Comparison of ENCODE assay signal across 15 cellular contexts in the genomic region with DNA sequence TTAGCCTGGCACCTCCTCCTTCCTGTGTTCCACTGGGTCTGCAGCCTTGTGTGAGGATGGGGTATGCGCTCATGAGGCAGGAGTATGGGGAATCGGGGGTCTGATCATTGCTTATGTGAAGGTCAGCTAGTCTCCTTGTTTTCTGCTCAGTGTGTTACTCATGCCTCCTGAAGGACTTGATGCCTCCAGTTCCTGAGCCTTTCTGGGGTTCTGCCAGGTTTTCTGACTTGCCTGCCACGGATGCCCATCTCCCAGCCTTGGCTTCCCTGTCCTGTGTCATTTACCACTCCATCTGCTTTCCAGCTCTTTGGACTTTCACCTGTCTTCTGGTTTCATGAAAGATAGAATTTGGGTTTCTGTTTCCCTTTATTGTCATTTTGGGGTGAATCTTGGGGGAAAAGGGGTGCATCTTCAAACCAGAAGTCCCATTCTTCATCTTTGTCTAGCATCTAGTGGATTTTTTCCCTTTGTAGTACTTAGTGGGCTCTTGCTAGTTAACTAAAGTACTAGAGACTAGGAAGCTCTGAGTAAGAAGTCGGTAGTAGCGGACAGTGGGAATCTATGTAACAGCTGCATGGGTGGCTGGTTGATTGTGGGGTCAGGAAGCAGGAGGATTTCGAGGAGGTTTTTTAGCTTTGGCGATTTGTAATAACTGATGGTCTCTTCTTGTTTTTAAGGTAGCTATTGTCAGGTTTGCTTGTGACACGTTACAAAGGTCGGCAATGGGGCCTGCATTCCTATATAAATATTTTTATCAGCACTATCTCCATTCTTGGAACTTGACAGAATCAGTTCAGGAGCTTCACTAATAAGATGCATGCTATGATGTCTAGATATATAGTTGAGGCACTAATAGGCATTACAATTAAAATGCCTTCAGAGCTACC. TPM values are rescaled to one million over a fixed set of nuclear protein-coding genes. Genes with fewer than 3 reads are reported as not detected.
DNase-seq lines count a peak whose midpoint lies in the region; ATAC-seq and TF ChIP-seq lines count a peak whose summit lies in the region.
"Had no signal": no experiment of that assay in that cellular context is flagged by ENCODE, and none has a peak within 500 bp of the region (broad histone marks: within the 10 kb centered on the region; RNA-seq: fewer than 3 reads in every experiment).

No MANE protein-coding gene starts in this region.

- CTCF ChIA-PET in WTC11 (lab: Charles Lee) = interaction anchor here (1.3 to 3.0 kb wide), 2 partner anchors 13 to 167 kb away, joined by 3 to 13 read pairs; no protein-coding TSS in a partner anchor

- TF ChIP-seq CTCF in WTC11 (IDR thresholded peaks at IDR 0.05) (no peak), WERI-Rb-1 (IDR thresholded peaks at IDR 0.05; ENCODE audit: low read depth, low read length) (no peak)

- no peak overlapping the region for H3K4me3 Mint-ChIP-seq in WTC11

- no peak overlapping the region for H3K4me3 ChIP-seq in WERI-Rb-1 (ENCODE audit: low read depth, low read length)
- H3K4me3 ChIP-seq: thoracic aorta had no signal

- no peaks in the 10 kb centered on the region for H3K36me3 Mint-ChIP-seq in WTC11

- no peak overlapping the region for H3K27ac ChIP-seq in WERI-Rb-1
- H3K27ac ChIP-seq: neutrophil, thoracic aorta had no signal

- no peaks in the 10 kb centered on the region for H3K27me3 Mint-ChIP-seq in WTC11 (ENCODE audit: low read depth)

- H3K36me3 ChIP-seq in WERI-Rb-1 = peaks cover 10% of the 10 kb centered on the region
- H3K36me3 ChIP-seq: thoracic aorta had no signal

- H3K27ac Mint-ChIP-seq in WTC11 = 0 out of 2 replicates have a peak overlapping the region, but pooled peaks have one; percentile 30

- ATAC-seq in WTC11 (peak; percentile 49), left ventricle myocardium superior (peak; percentile 10), GM18498 (IDR thresholded peaks at IDR 0.05; ENCODE audit: unreplicated experiment) (no peak)

- DNase-seq in AG08395 (ENCODE audit: low spot score) (peak; percentile 34), EH (ENCODE audit: low read depth) (peak; percentile 50), WTC11 (ENCODE audit: low spot score) (no peak), left ventricle myocardium superior (no peak), WERI-Rb-1 (no peak), T1000 (lab: John Stamatoyannopoulos, UW) (no peak), cerebellar nuclear complex (lab: John Stamatoyannopoulos, UW) (no peak)
- DNase-seq: activated naive CD4-positive, alpha-beta T cell; DMS153; MM.1S; NCI-H510A treated with DMSO at 0.1 percent for 48 hours; stimulated activated CD4-positive, alpha-beta T cell treated with anti-CD3 and anti-CD28 coated beads, Interleukin-2, amount 100 ng/mL, for 48 hours had no signal

- H3K27me3 ChIP-seq in WERI-Rb-1 (ENCODE audit: insufficient read depth, low read depth, severe bottlenecking) = no peaks in the 10 kb centered on the region
- H3K27me3 ChIP-seq: neutrophil had no signal

- intact Hi-C loops in left ventricle myocardium superior (cut with micrococcal nuclease) = no loop called here

- H3K9me3 ChIP-seq in WERI-Rb-1 (ENCODE audit: severe bottlenecking) = no peaks in the 10 kb centered on the region
- H3K9me3 ChIP-seq: neutrophil, thoracic aorta had no signal

- H3K4me1 Mint-ChIP-seq in WTC11 = peaks cover 49% of the 10 kb centered on the region

- H3K9me3 Mint-ChIP-seq in WTC11 = no peaks in the 10 kb centered on the region

- POLR2A ChIA-PET in WTC11 (lab: Charles Lee) = no interaction called here

TF ChIP-seq in WTC11, 78 proteins besides CTCF, POLR2A, EP300 and RAD21:
- TF ChIP-seq ZNF121 (CRISPR knock-in tag; IDR thresholded peaks at IDR 0.05) = no peak
- TF ChIP-seq, protein P1, sequence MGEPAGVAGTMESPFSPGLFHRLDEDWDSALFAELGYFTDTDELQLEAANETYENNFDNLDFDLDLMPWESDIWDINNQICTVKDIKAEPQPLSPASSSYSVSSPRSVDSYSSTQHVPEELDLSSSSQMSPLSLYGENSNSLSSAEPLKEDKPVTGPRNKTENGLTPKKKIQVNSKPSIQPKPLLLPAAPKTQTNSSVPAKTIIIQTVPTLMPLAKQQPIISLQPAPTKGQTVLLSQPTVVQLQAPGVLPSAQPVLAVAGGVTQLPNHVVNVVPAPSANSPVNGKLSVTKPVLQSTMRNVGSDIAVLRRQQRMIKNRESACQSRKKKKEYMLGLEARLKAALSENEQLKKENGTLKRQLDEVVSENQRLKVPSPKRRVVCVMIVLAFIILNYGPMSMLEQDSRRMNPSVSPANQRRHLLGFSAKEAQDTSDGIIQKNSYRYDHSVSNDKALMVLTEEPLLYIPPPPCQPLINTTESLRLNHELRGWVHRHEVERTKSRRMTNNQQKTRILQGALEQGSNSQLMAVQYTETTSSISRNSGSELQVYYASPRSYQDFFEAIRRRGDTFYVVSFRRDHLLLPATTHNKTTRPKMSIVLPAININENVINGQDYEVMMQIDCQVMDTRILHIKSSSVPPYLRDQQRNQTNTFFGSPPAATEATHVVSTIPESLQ (CRISPR knock-in tag; IDR thresholded peaks at IDR 0.05) = no peak
- TF ChIP-seq, protein P2, sequence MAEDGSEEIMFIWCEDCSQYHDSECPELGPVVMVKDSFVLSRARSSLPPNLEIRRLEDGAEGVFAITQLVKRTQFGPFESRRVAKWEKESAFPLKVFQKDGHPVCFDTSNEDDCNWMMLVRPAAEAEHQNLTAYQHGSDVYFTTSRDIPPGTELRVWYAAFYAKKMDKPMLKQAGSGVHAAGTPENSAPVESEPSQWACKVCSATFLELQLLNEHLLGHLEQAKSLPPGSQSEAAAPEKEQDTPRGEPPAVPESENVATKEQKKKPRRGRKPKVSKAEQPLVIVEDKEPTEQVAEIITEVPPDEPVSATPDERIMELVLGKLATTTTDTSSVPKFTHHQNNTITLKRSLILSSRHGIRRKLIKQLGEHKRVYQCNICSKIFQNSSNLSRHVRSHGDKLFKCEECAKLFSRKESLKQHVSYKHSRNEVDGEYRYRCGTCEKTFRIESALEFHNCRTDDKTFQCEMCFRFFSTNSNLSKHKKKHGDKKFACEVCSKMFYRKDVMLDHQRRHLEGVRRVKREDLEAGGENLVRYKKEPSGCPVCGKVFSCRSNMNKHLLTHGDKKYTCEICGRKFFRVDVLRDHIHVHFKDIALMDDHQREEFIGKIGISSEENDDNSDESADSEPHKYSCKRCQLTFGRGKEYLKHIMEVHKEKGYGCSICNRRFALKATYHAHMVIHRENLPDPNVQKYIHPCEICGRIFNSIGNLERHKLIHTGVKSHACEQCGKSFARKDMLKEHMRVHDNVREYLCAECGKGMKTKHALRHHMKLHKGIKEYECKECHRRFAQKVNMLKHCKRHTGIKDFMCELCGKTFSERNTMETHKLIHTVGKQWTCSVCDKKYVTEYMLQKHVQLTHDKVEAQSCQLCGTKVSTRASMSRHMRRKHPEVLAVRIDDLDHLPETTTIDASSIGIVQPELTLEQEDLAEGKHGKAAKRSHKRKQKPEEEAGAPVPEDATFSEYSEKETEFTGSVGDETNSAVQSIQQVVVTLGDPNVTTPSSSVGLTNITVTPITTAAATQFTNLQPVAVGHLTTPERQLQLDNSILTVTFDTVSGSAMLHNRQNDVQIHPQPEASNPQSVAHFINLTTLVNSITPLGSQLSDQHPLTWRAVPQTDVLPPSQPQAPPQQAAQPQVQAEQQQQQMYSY (CRISPR knock-in tag; IDR thresholded peaks at IDR 0.05) = peak; percentile 92

RNA-seq across cellular contexts. Expression of a gene that starts 8.2 kb away (rescaled TPM):
- 23.0 to 25.0 TPM (median 24.1 TPM) in 3 replicates for total RNA-seq in WTC11 (2021)
- 23.5 TPM for total RNA-seq in left ventricle myocardium superior

Comparison
In these comparisons a context has a peak if more than half of its experiments do, and no peak if none do; other contexts are left out.
1. DNase-seq: peak in AG08395 (single experiment) and EH (single experiment); none in WTC11 (single experiment), left ventricle myocardium superior (single experiment), WERI-Rb-1 (single experiment), T1000 (single experiment) and cerebellar nuclear complex (0 of 2).